ENCODE assay signal across 30 cellular contexts in the genomic region with DNA sequence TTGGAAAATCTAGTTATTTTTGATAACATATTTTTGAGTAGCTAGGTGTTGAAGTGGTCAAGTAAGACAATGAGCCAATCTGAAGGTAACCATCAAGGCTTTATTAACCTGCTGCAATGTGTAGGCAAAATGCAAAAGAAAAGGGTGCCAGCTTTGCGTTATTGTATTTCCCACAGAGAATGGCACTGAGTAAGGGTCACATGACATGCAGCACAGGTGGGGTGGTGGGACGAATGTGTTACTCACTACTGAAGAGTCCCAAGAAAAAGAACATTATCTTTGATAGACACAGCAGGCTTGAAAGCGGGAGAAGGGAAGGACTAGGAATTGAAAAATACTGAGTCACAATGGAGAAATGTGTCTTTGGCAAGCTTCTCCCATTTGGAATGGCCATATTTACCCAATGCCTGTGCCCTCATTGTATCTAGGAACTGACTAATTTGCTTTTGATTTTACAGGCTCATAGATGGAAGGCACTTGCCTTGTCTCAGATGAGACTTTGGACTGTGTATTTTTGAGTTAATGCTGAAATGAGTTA.
A peak's percentile ranks its signal among the peaks of the same experiment; 100 is the strongest.
DNase-seq lines count a peak whose midpoint lies in the region; ATAC-seq, FAIRE-seq and TF ChIP-seq lines count a peak whose summit lies in the region.
"Had no signal": no experiment of that assay in that cellular context is flagged by ENCODE, and none has a peak within 500 bp of the region (broad histone marks: within the 10 kb centered on the region; RNA-seq: fewer than 3 reads in every experiment).

No MANE protein-coding gene starts in this region.

- no peaks in the 10 kb centered on the region for H3K36me3 ChIP-seq in breast epithelium
- H3K36me3 ChIP-seq in astrocyte (ENCODE audit: insufficient read depth, low read length) = no peaks in the 10 kb centered on the region
- no peaks in the 10 kb centered on the region for H3K36me3 ChIP-seq in mammary epithelial cell (ENCODE audit: insufficient read depth, low read length)
- H3K36me3 ChIP-seq: BE2C, HAP-1, SJSA1 had no signal

- intact Hi-C loops in MCF 10A (cut with micrococcal nuclease) = no loop called here
- intact Hi-C loops in breast epithelium (cut with DNase I; ENCODE audit: low total_unique reads) = no loop called here
- intact Hi-C loops in mammary epithelial cell (cut with micrococcal nuclease) = no loop called here
- intact Hi-C loops in activated CD4-positive, alpha-beta memory T cell treated with anti-CD3 and anti-CD28 coated beads for 36 hours (cut with micrococcal nuclease) = no loop called here

- no peak for FAIRE-seq in astrocyte (lab: Jason Lieb, UNC)
- FAIRE-seq: GM12892, GM18507 had no signal

- no peak overlapping the region for H3K4me3 ChIP-seq in breast epithelium
- H3K4me3 ChIP-seq in astrocyte (ENCODE audit: insufficient read depth, low read depth, low read length) = no peak overlapping the region
- H3K4me3 ChIP-seq in mammary epithelial cell (replicated peaks in 1 of 3; ENCODE audit: insufficient read depth in 1 of 3, low read depth in 2 of 3, low read length in 3 of 3) = no peak overlapping the region
- H3K4me3 ChIP-seq: GM23338, HAP-1, SJSA1 had no signal

- no TSS peak for BruUV-seq in MCF 10A (replicated peaks; lab: Mats Ljungman, UMichigan)
- BruUV-seq in mammary epithelial cell (replicated peaks; lab: Mats Ljungman, UMichigan) = no TSS peak

- H3K4me3 Mint-ChIP-seq in MCF 10A (ENCODE audit: unreplicated experiment) (no peak overlapping the region), astrocyte (ENCODE audit: unreplicated experiment) (no peak overlapping the region)
- H3K4me3 Mint-ChIP-seq in activated CD4-positive, alpha-beta memory T cell treated with anti-CD3 and anti-CD28 coated beads for 36 hours = no peak overlapping the region
- H3K4me3 Mint-ChIP-seq: CD14-positive monocyte; CD8-positive, alpha-beta memory T cell; GM23338; HFFc6 had no signal

- H3K27me3 Mint-ChIP-seq in MCF 10A (ENCODE audit: insufficient read depth, unreplicated experiment) (no peaks in the 10 kb centered on the region), astrocyte (ENCODE audit: low read depth, unreplicated experiment) (no peaks in the 10 kb centered on the region)
- H3K27me3 Mint-ChIP-seq in activated CD4-positive, alpha-beta memory T cell treated with anti-CD3 and anti-CD28 coated beads for 36 hours = no peaks in the 10 kb centered on the region
- H3K27me3 Mint-ChIP-seq: CD8-positive, alpha-beta memory T cell had no signal

- dilution Hi-C loops in mammary epithelial cell (cut with HindIII; ENCODE audit: low sequenced_read_pairs) = no loop called here

- H3K9me3 Mint-ChIP-seq in MCF 10A (ENCODE audit: unreplicated experiment) = peaks cover 12% of the 10 kb centered on the region
- H3K9me3 Mint-ChIP-seq in astrocyte (ENCODE audit: unreplicated experiment) = peaks cover 9% of the 10 kb centered on the region
- H3K9me3 Mint-ChIP-seq in activated CD4-positive, alpha-beta memory T cell treated with anti-CD3 and anti-CD28 coated beads for 36 hours = peaks cover 33% of the 10 kb centered on the region

- no peak overlapping the region for H3K9ac ChIP-seq in astrocyte (ENCODE audit: low read length)
- no peak overlapping the region for H3K9ac ChIP-seq in mammary epithelial cell (ENCODE audit: insufficient read depth, low read length)

- CTCF ChIA-PET in MCF 10A (lab: Yijun Ruan, JAX) = no interaction called here
- CTCF ChIA-PET in mammary epithelial cell (lab: Charles Lee; ENCODE audit: low non-redundant PET) = no interaction called here
- CTCF ChIA-PET in activated CD4-positive, alpha-beta memory T cell treated with anti-CD3 and anti-CD28 coated beads for 36 hours (lab: Charles Lee) = no interaction called here

- H2AFZ ChIP-seq in astrocyte (ENCODE audit: low read depth, low read length) (peak overlapping the region; percentile 19), mammary epithelial cell (ENCODE audit: low read depth, low read length) (no peak overlapping the region)
- H2AFZ ChIP-seq: GM23338 had no signal

- H3K27ac ChIP-seq in breast epithelium = no peak overlapping the region
- H3K27ac ChIP-seq in astrocyte (ENCODE audit: low read depth, low read length) = no peak overlapping the region
- H3K27ac ChIP-seq in mammary epithelial cell (ENCODE audit: insufficient read depth, low read depth, low read length) = no peak overlapping the region
- H3K27ac ChIP-seq: 22Rv1, SJSA1 had no signal

- H3K4me2 ChIP-seq in astrocyte (ENCODE audit: low read length) (no peak overlapping the region), mammary epithelial cell (ENCODE audit: insufficient read depth, low read depth, low read length) (no peak overlapping the region)
- H3K4me2 ChIP-seq: GM23338 had no signal

- TF ChIP-seq POLR2A in breast epithelium (IDR thresholded peaks at IDR 0.05) = no peak

- TF ChIP-seq CTCF in MCF 10A (IDR thresholded peaks at IDR 0.05; ENCODE audit: unreplicated experiment) = no peak
- no peak for TF ChIP-seq CTCF in breast epithelium (IDR thresholded peaks at IDR 0.05)
- no peak for TF ChIP-seq CTCF in astrocyte (IDR thresholded peaks at IDR 0.05; ENCODE audit: insufficient read depth, low read depth, low read length)
- TF ChIP-seq CTCF in mammary epithelial cell (conservative IDR thresholded peaks at IDR 0.05 in 1 of 2, IDR thresholded peaks at IDR 0.05 in 1 of 2; ENCODE audit: extremely low read depth in 1 of 2, insufficient read depth in 1 of 2, low read depth in 1 of 2, low read length in 2 of 2) = no peak

- H3K36me3 Mint-ChIP-seq in MCF 10A (ENCODE audit: insufficient read depth, unreplicated experiment) = no peaks in the 10 kb centered on the region
- H3K36me3 Mint-ChIP-seq in astrocyte (ENCODE audit: low read depth, unreplicated experiment) = no peaks in the 10 kb centered on the region
- no peaks in the 10 kb centered on the region for H3K36me3 Mint-ChIP-seq in activated CD4-positive, alpha-beta memory T cell treated with anti-CD3 and anti-CD28 coated beads for 36 hours
- H3K36me3 Mint-ChIP-seq: CD14-positive monocyte; CD8-positive, alpha-beta memory T cell had no signal

- no peaks in the 10 kb centered on the region for H3K27me3 ChIP-seq in breast epithelium
- no peaks in the 10 kb centered on the region for H3K27me3 ChIP-seq in astrocyte (ENCODE audit: insufficient read depth, low read length)
- H3K27me3 ChIP-seq in mammary epithelial cell (ENCODE audit: insufficient read depth, low read length) = no peaks in the 10 kb centered on the region
- H3K27me3 ChIP-seq: BE2C, SJSA1 had no signal

- no peaks in the 10 kb centered on the region for H3K9me3 ChIP-seq in breast epithelium
- H3K9me3 ChIP-seq in astrocyte (ENCODE audit: insufficient read depth, low read depth, low read length) = no peaks in the 10 kb centered on the region
- H3K9me3 ChIP-seq in mammary epithelial cell (replicated peaks; ENCODE audit: insufficient read depth, low read length) = no peaks in the 10 kb centered on the region
- H3K9me3 ChIP-seq: BE2C had no signal

- H3K4me1 ChIP-seq in breast epithelium (no peaks in the 10 kb centered on the region), astrocyte (ENCODE audit: insufficient read depth, low read length) (no peaks in the 10 kb centered on the region), mammary epithelial cell (ENCODE audit: insufficient read depth, low read length) (no peaks in the 10 kb centered on the region)
- H3K4me1 ChIP-seq: BE2C, HAP-1, SJSA1 had no signal

- ATAC-seq in HG02870 (IDR thresholded peaks at IDR 0.05; ENCODE audit: unreplicated experiment) (no peak), GM21528 (IDR thresholded peaks at IDR 0.05; ENCODE audit: low FRiP score, unreplicated experiment) (no peak)
- ATAC-seq: GM23338 had no signal

- no peaks in the 10 kb centered on the region for H3K79me2 ChIP-seq in astrocyte (ENCODE audit: insufficient read depth, low read length)
- H3K79me2 ChIP-seq in mammary epithelial cell (ENCODE audit: insufficient read depth, low read length) = no peaks in the 10 kb centered on the region

- in situ Hi-C loops in mammary epithelial cell (cut with MboI; ENCODE audit: low sequenced_read_pairs in 2 of 2) = no loop called here

- DNase-seq in MCF 10A (ENCODE audit: unreplicated experiment) = peak; percentile 45
- DNase-seq in breast epithelium (ENCODE audit: low spot score in 2 of 2) = no peak
- DNase-seq in astrocyte (ENCODE audit: low read depth) = peak; percentile 26
- DNase-seq in mammary epithelial cell = peak; percentile 1
- no peak for DNase-seq in activated CD4-positive, alpha-beta memory T cell treated with anti-CD3 and anti-CD28 coated beads for 36 hours
- no peak for DNase-seq in central memory CD4-positive, alpha-beta T cell
- DNase-seq: ACHN; BE2C; CD8-positive, alpha-beta memory T cell; DMS79 treated with DMSO at 0.1 percent for 48 hours; HFFc6; Karpas-422; MV-4-11; NCI-H1105 treated with DMSO at 0.1 percent for 48 hours; NCI-H146; NCI-H2029; NCI-H446; NCI-H526; NCI-H82; Right ventricle myocardium superior; RPMI8226 had no signal

- H4K20me1 ChIP-seq in astrocyte (ENCODE audit: insufficient read depth, low read length) (no peaks in the 10 kb centered on the region), mammary epithelial cell (ENCODE audit: insufficient read depth, low read length) (no peaks in the 10 kb centered on the region)

- H3K4me1 Mint-ChIP-seq in MCF 10A (ENCODE audit: insufficient read depth, unreplicated experiment) (peaks cover 4% of the 10 kb centered on the region), astrocyte (ENCODE audit: low read depth, unreplicated experiment) (no peaks in the 10 kb centered on the region)
- no peaks in the 10 kb centered on the region for H3K4me1 Mint-ChIP-seq in activated CD4-positive, alpha-beta memory T cell treated with anti-CD3 and anti-CD28 coated beads for 36 hours (ENCODE audit: low read depth)
- H3K4me1 Mint-ChIP-seq: CD14-positive monocyte; CD8-positive, alpha-beta memory T cell; GM23338 had no signal

- 64% methylated on average over 3 of the region's 3 CpGs for WGBS in mammary epithelial cell (ENCODE audit: low coverage, missing lambda C conversion rate)

- peak overlapping the region; percentile 36 for H3K27ac Mint-ChIP-seq in MCF 10A (ENCODE audit: low read depth, unreplicated experiment)
- H3K27ac Mint-ChIP-seq in astrocyte (ENCODE audit: unreplicated experiment) = no peak overlapping the region
- H3K27ac Mint-ChIP-seq in activated CD4-positive, alpha-beta memory T cell treated with anti-CD3 and anti-CD28 coated beads for 36 hours = no peak overlapping the region
- H3K27ac Mint-ChIP-seq: CD14-positive monocyte, GM23338, HFFc6 had no signal

- POLR2A ChIA-PET in MCF 10A (lab: Yijun Ruan, JAX) = no interaction called here
- POLR2A ChIA-PET in activated CD4-positive, alpha-beta memory T cell treated with anti-CD3 and anti-CD28 coated beads for 36 hours (lab: Charles Lee) = no interaction called here

Comparison
In these comparisons a context has a peak if more than half of its experiments do, and no peak if none do; other contexts are left out.
1. DNase-seq: peak in MCF 10A (single experiment), astrocyte (single experiment) and mammary epithelial cell (single experiment); none in breast epithelium (0 of 2), activated CD4-positive, alpha-beta memory T cell treated with anti-CD3 and anti-CD28 coated beads for 36 hours (single experiment) and central memory CD4-positive, alpha-beta T cell (single experiment).